ENCODE assay signal across 16 cellular contexts in the genomic region with DNA sequence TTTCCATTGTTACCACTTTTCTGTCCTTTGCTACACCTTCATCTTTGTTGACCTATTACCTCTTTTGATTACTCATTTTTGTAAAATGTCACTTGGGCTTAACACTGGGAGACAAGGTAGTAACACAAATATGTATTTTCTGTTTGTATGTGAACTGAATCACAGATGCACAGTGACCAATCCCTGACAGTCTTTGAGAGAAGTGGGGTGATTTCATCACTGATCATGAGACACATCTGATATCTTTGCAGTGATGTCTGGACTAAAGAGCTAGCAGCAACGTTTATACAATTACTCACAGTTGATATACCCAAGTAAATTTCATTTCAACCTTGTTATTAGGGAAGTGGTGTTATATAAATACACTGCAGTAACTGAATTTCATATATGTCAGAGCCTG.
"Had no signal": no experiment of that assay in that cellular context is flagged by ENCODE, and none has a peak within 500 bp of the region (broad histone marks: within the 10 kb centered on the region; RNA-seq: fewer than 3 reads in every experiment).

No MANE protein-coding gene starts in this region.

- H3K4me3 ChIP-seq: left ventricle myocardium inferior, testis had no signal

- H3K36me3 ChIP-seq: left ventricle myocardium inferior had no signal

- ATAC-seq: activated CD4-positive, alpha-beta T cell treated with anti-CD3 and anti-CD28 coated beads for 36 hours; activated CD8-positive, alpha-beta T cell treated with anti-CD3 and anti-CD28 coated beads for 36 hours; effector memory CD8-positive, alpha-beta T cell; stimulated activated naive CD8-positive, alpha-beta T cell treated with anti-CD3 and anti-CD28 coated beads, Interleukin-15, amount 100 ng/mL, for 72 hours had no signal

- H3K27ac ChIP-seq: left ventricle myocardium inferior, parathyroid adenoma, testis, VCaP had no signal

- H3K9ac ChIP-seq: parathyroid adenoma had no signal

- DNase-seq: activated CD4-positive, alpha-beta T cell treated with anti-CD3 and anti-CD28 coated beads for 36 hours; activated CD8-positive, alpha-beta memory T cell treated with anti-CD3 and anti-CD28 coated beads, Interleukin-2, amount 50 U/mL, for 4 hours; activated CD8-positive, alpha-beta T cell treated with anti-CD3 and anti-CD28 coated beads for 36 hours; activated naive CD4-positive, alpha-beta T cell; central memory CD4-positive, alpha-beta T cell; effector memory CD8-positive, alpha-beta T cell; erythroblast; left ventricle myocardium inferior; retina; stimulated activated CD4-positive, alpha-beta T cell treated with anti-CD3 and anti-CD28 coated beads, Interleukin-15, amount 100 ng/mL, for 24 hours; stimulated activated CD4-positive, alpha-beta T cell treated with anti-CD3 and anti-CD28 coated beads, Interleukin-4, amount 100 ng/mL, for 24 hours; stimulated activated naive CD8-positive, alpha-beta T cell treated with anti-CD3 and anti-CD28 coated beads, Interleukin-15, amount 100 ng/mL, for 72 hours; SW 1271; testis had no signal

- H3K27me3 ChIP-seq: testis had no signal

- H3K4me1 ChIP-seq: left ventricle myocardium inferior, parathyroid adenoma, testis had no signal

- H3K79me2 ChIP-seq: parathyroid adenoma had no signal
